Comparison of ENCODE assay signal across 8 cellular contexts in genomic region chr1:43706598-43707190, GRCh38. TPM values are rescaled to one million over a fixed set of nuclear protein-coding genes. Genes with fewer than 3 reads are reported as not detected.
DNase-seq lines count a peak whose midpoint lies in the region; ATAC-seq and TF ChIP-seq lines count a peak whose summit lies in the region.

No MANE protein-coding gene starts in this region.

- DNase-seq in GM10266 (ENCODE audit: extremely low spot score) (peak; percentile 25), fibroblast of mammary gland (ENCODE audit: low read depth) (peak; percentile 31), omental fat pad (ENCODE audit: low spot score) (no peak), retina (no peak)
- peak; percentile 21 to 42 for DNase-seq in activated CD4-positive, alpha-beta T cell treated with anti-CD3 and anti-CD28 coated beads, Interleukin-2, amount 50 U/mL, for 48 hours

- H3K9ac ChIP-seq in HUES48 (ENCODE audit: low read depth, low read length), result peak overlapping the region; percentile 86

- H3K4me3 ChIP-seq in HUES48 (ENCODE audit: low read depth, low read length) (peak overlapping the region; percentile 85), fibroblast of mammary gland (ENCODE audit: control insufficient read depth, low read depth, low read length) (peak overlapping the region; percentile 72)

- no peaks in the 10 kb centered on the region for H3K9me3 ChIP-seq in HUES48 (ENCODE audit: control insufficient read depth, insufficient read depth, low read length)

- ATAC-seq in omental fat pad (ENCODE audit: low FRiP score), result peak; percentile 5
- no peak for ATAC-seq in GM18519 (IDR thresholded peaks at IDR 0.05; ENCODE audit: low FRiP score, unreplicated experiment)
- ATAC-seq in HG03108 (IDR thresholded peaks at IDR 0.05; ENCODE audit: unreplicated experiment), result no peak

- H3K36me3 ChIP-seq in HUES48 (ENCODE audit: control insufficient read depth, insufficient read depth, low read length), result peaks cover 41% of the 10 kb centered on the region

- H3K4me1 ChIP-seq in HUES48 (ENCODE audit: control insufficient read depth, insufficient read depth, low read length), result peaks cover 9% of the 10 kb centered on the region; the same call in 1 of the 2 replicates

- TF ChIP-seq CTCF in GM10266 (IDR thresholded peaks at IDR 0.05; ENCODE audit: control insufficient read depth, insufficient read depth, low read depth, missing control alignments) (no peak), fibroblast of mammary gland (conservative IDR thresholded peaks at IDR 0.05; ENCODE audit: control insufficient read depth, insufficient read depth, low read depth, low read length) (no peak), omental fat pad (IDR thresholded peaks at IDR 0.05) (no peak)

- H3K27me3 ChIP-seq in HUES48 (ENCODE audit: control insufficient read depth, insufficient read depth, low read length), result no peaks in the 10 kb centered on the region

- peak overlapping the region; percentile 84 for H3K27ac ChIP-seq in HUES48 (ENCODE audit: low read depth, low read length)

RNA-seq across cellular contexts. Expression of gene ST3GAL3, which starts 0.6 kb away (rescaled TPM):
- 10 to 100 TPM; 13.4 to 23.9 (median 20.1) TPM for total RNA-seq in omental fat pad

RNA-seq across cellular contexts. Expression of gene KDM4A, which starts 56.7 kb away (rescaled TPM):
- 10 to 100 TPM; 19.7 to 26.0 (median 24.2) TPM for total RNA-seq in omental fat pad

Comparison
In these comparisons a context has a peak if more than half of its experiments do, and no peak if none do; other contexts are left out.
1. DNase-seq: peak in GM10266 (single experiment), activated CD4-positive, alpha-beta T cell treated with anti-CD3 and anti-CD28 coated beads, Interleukin-2, amount 50 U/mL, for 48 hours (2 of 2) and fibroblast of mammary gland (single experiment); none in omental fat pad (single experiment) and retina (single experiment).